ENCODE assay signal across 8 cellular contexts in genomic region chr5:68239485-68239884, GRCh38. TPM values are rescaled to one million over a fixed set of nuclear protein-coding genes. Genes with fewer than 3 reads are reported as not detected.
DNase-seq lines count a peak whose midpoint lies in the region; ATAC-seq and TF ChIP-seq lines count a peak whose summit lies in the region.

No MANE protein-coding gene starts in this region.

- H3K4me3 ChIP-seq in CD4-positive, CD25-positive, alpha-beta regulatory T cell (ENCODE audit: low read depth, low read length) = peak overlapping the region; percentile 65
- peak overlapping the region; percentile 19 for H3K4me3 ChIP-seq in epithelial cell of proximal tubule (ENCODE audit: low read depth, low read length)
- peak overlapping the region; percentile 44 to 50 for H3K4me3 ChIP-seq in stomach smooth muscle (ENCODE audit: low read length in 2 of 2)

- H3K9me3 Mint-ChIP-seq in CD4-positive, CD25-positive, alpha-beta regulatory T cell = no peaks in the 10 kb centered on the region

- ATAC-seq in CD4-positive, CD25-positive, alpha-beta regulatory T cell (ENCODE audit: low read depth in 2 of 2) = peak; percentile 90 to 96
- ATAC-seq in GM21576 (IDR thresholded peaks at IDR 0.05; ENCODE audit: unreplicated experiment) = peak; percentile 90

- peaks cover 62% of the 10 kb centered on the region for H3K4me1 ChIP-seq in CD4-positive, CD25-positive, alpha-beta regulatory T cell (ENCODE audit: control insufficient read depth, insufficient read depth, low read length, poor library complexity, severe bottlenecking)
- H3K4me1 ChIP-seq in stomach smooth muscle (ENCODE audit: control insufficient read depth, insufficient read depth, low read length) = peaks cover 19% of the 10 kb centered on the region

- peaks cover 46 to 88% (median 78%) of the 10 kb centered on the region in 4 donors for H3K4me1 Mint-ChIP-seq in CD4-positive, CD25-positive, alpha-beta regulatory T cell

- H3K9me3 ChIP-seq in CD4-positive, CD25-positive, alpha-beta regulatory T cell (ENCODE audit: control insufficient read depth in 2 of 2, low read length in 2 of 2) = no peaks in the 10 kb centered on the region
- no peaks in the 10 kb centered on the region for H3K9me3 ChIP-seq in stomach smooth muscle (ENCODE audit: control insufficient read depth in 2 of 2, low read length in 2 of 2)

- H3K27me3 Mint-ChIP-seq in CD4-positive, CD25-positive, alpha-beta regulatory T cell = no peaks in the 10 kb centered on the region

- no peaks in the 10 kb centered on the region for H3K36me3 Mint-ChIP-seq in CD4-positive, CD25-positive, alpha-beta regulatory T cell

- peak overlapping the region; percentile 82 to 96 (median 90) for H3K27ac Mint-ChIP-seq in CD4-positive, CD25-positive, alpha-beta regulatory T cell

- peak; percentile 62 to 80 (median 75) for DNase-seq in CD4-positive, CD25-positive, alpha-beta regulatory T cell
- peak; percentile 80 for DNase-seq in LHCN-M2 (ENCODE audit: low read depth)
- peak; percentile 70 to 77 for DNase-seq in activated CD8-positive, alpha-beta memory T cell treated with anti-CD3 and anti-CD28 coated beads for 4 hours (ENCODE audit: low read depth in 2 of 2)
- no peak for DNase-seq in epithelial cell of proximal tubule (ENCODE audit: low read depth)
- DNase-seq in occipital lobe (lab: John Stamatoyannopoulos, UW) = peak; percentile 29
- no peak for DNase-seq in NCI-H1436 treated with DMSO at 0.1 percent for 48 hours (lab: John Stamatoyannopoulos, UW)

- peaks cover under 1% of the 10 kb centered on the region for H3K36me3 ChIP-seq in CD4-positive, CD25-positive, alpha-beta regulatory T cell (ENCODE audit: control insufficient read depth, insufficient read depth, low read length)
- H3K36me3 ChIP-seq in stomach smooth muscle (ENCODE audit: control insufficient read depth in 2 of 2, insufficient read depth in 2 of 2, low read length in 2 of 2) = no peaks in the 10 kb centered on the region

- TF ChIP-seq CTCF in epithelial cell of proximal tubule (conservative IDR thresholded peaks at IDR 0.05; ENCODE audit: low read depth, low read length) = no peak

- peak overlapping the region; percentile 50 to 76 (median 56) for H3K4me3 Mint-ChIP-seq in CD4-positive, CD25-positive, alpha-beta regulatory T cell

- peak overlapping the region; percentile 70 for H3K27ac ChIP-seq in CD4-positive, CD25-positive, alpha-beta regulatory T cell (ENCODE audit: insufficient read depth, low read length, poor library complexity, severe bottlenecking)
- H3K27ac ChIP-seq in stomach smooth muscle (ENCODE audit: low read length) = no peak overlapping the region

- peak overlapping the region in 1 of 2 donors; percentile 6 for H3K9ac ChIP-seq in stomach smooth muscle (ENCODE audit: low read length in 2 of 2)

- H3K27me3 ChIP-seq in CD4-positive, CD25-positive, alpha-beta regulatory T cell (ENCODE audit: control insufficient read depth, insufficient read depth, low read length) = no peaks in the 10 kb centered on the region
- H3K27me3 ChIP-seq in stomach smooth muscle (ENCODE audit: control insufficient read depth in 1 of 2, insufficient read depth in 2 of 2, low read length in 2 of 2) = no peaks in the 10 kb centered on the region

RNA-seq across cellular contexts. Expression of gene PIK3R1, which starts 23.9 kb away (rescaled TPM):
- total RNA-seq in CD4-positive, CD25-positive, alpha-beta regulatory T cell = 366 TPM
- 100 to 1,000 TPM in 2 of 4 donors, 10 to 100 TPM in 2; 75.9 to 127 (median 109) TPM for polyA plus RNA-seq in CD4-positive, CD25-positive, alpha-beta regulatory T cell
- total RNA-seq in LHCN-M2 (2014; rRNA removed) (11.0 and 16.5 TPM in 2 replicates), epithelial cell of proximal tubule (5.9 and 6.8 TPM in 2 replicates), occipital lobe (177 TPM)
- polyA plus RNA-seq in LHCN-M2 (2012) = 3.4 TPM

Comparison
In these comparisons a context has a peak if more than half of its experiments do, and no peak if none do; other contexts are left out.
1. DNase-seq: peak in CD4-positive, CD25-positive, alpha-beta regulatory T cell (3 of 3), LHCN-M2 (single experiment), activated CD8-positive, alpha-beta memory T cell treated with anti-CD3 and anti-CD28 coated beads for 4 hours (2 of 2) and occipital lobe (single experiment); none in epithelial cell of proximal tubule (single experiment) and NCI-H1436 treated with DMSO at 0.1 percent for 48 hours (single experiment).
2. RNA of gene PIK3R1, which starts 23.9 kb away (total RNA-seq): 366 TPM in CD4-positive, CD25-positive, alpha-beta regulatory T cell (single experiment) and 177 TPM in occipital lobe (single experiment); 11.0 to 16.5 TPM in LHCN-M2 and 5.9 to 6.8 TPM in epithelial cell of proximal tubule; every median in the first group is over 10 times any median in the second.
3. Peak in every context shown above with its lines, with median percentiles within 50 percentile points of each other: H3K4me3 ChIP-seq.